ENCODE assay signal across 11 cellular contexts in genomic region chr18:24923138-24923537, GRCh38.
DNase-seq lines count a peak whose midpoint lies in the region; ATAC-seq and TF ChIP-seq lines count a peak whose summit lies in the region.
"Had no signal": no experiment of that assay in that cellular context is flagged by ENCODE, and none has a peak within 500 bp of the region (broad histone marks: within the 10 kb centered on the region; RNA-seq: fewer than 3 reads in every experiment).

No MANE protein-coding gene starts in this region.

- H4K20me1 ChIP-seq in OCI-LY7 (ENCODE audit: insufficient read depth, low read length) (no peaks in the 10 kb centered on the region), Karpas-422 (ENCODE audit: insufficient read depth, low read depth, low read length) (no peaks in the 10 kb centered on the region)

- DNase-seq in OCI-LY7 (ENCODE audit: low spot score) (peak; percentile 84), Karpas-422 (no peak), islet precursor cell (no peak), NCI-H1694 (lab: John Stamatoyannopoulos, UW) (no peak), iPS-NIHi7 (ENCODE audit: extremely low spot score) (no peak)
- DNase-seq: NCI-H1105, NCI-H774, T-cell had no signal

- no peaks in the 10 kb centered on the region for H3K36me3 ChIP-seq in OCI-LY7 (ENCODE audit: insufficient read depth, low read length)
- H3K36me3 ChIP-seq in Karpas-422 (ENCODE audit: insufficient read depth, low read length): no peaks in the 10 kb centered on the region

- no peaks in the 10 kb centered on the region for H3K9me2 ChIP-seq in OCI-LY7 (ENCODE audit: insufficient read depth, low read length)
- no peaks in the 10 kb centered on the region for H3K9me2 ChIP-seq in Karpas-422 (replicated peaks; ENCODE audit: insufficient read depth, low read length)

- ATAC-seq in GM18861 (IDR thresholded peaks at IDR 0.05; ENCODE audit: unreplicated experiment) (peak; percentile 89), GM21447 (IDR thresholded peaks at IDR 0.05; ENCODE audit: unreplicated experiment) (peak; percentile 93), HG03039 (IDR thresholded peaks at IDR 0.05; ENCODE audit: unreplicated experiment) (peak; percentile 75)
- ATAC-seq: T-cell had no signal

- CTCF ChIA-PET in OCI-LY7 (lab: Charles Lee; ENCODE audit: unreplicated experiment): no interaction called here

- H3K4me1 ChIP-seq in OCI-LY7 (ENCODE audit: insufficient read depth, low read length, poor library complexity, severe bottlenecking): peaks cover 78% of the 10 kb centered on the region
- H3K4me1 ChIP-seq in Karpas-422 (ENCODE audit: low read length): no peaks in the 10 kb centered on the region

- no peaks in the 10 kb centered on the region for H3K27me3 ChIP-seq in Karpas-422 (ENCODE audit: low read length)

- H3K9me3 ChIP-seq in OCI-LY7 (ENCODE audit: low read length): no peaks in the 10 kb centered on the region
- no peaks in the 10 kb centered on the region for H3K9me3 ChIP-seq in Karpas-422 (ENCODE audit: low read length)

- no peak for TF ChIP-seq CTCF in OCI-LY7 (conservative IDR thresholded peaks at IDR 0.05; ENCODE audit: low read length)

- H3K9ac ChIP-seq in Karpas-422 (ENCODE audit: low read length): no peak overlapping the region

- H3K27ac ChIP-seq in OCI-LY7 (ENCODE audit: low read depth, low read length, poor library complexity, severe bottlenecking): peak overlapping the region; percentile 95
- H3K27ac ChIP-seq in Karpas-422 (ENCODE audit: low read length): no peak overlapping the region

- H3K4me2 ChIP-seq in OCI-LY7 (ENCODE audit: low read length) (peak overlapping the region; percentile 82), Karpas-422 (ENCODE audit: low read depth, low read length, poor library complexity, severe bottlenecking) (no peak overlapping the region)

- intact Hi-C loops in OCI-LY7 (cut with micrococcal nuclease; ENCODE audit: unreplicated experiment): loop anchor here (5.0 to 10.0 kb wide), 3 partner anchors 199 to 1252 kb away; partner anchors contain the start of gene TTC39C

- no peaks in the 10 kb centered on the region for H3K79me2 ChIP-seq in OCI-LY7 (ENCODE audit: insufficient read depth, low read depth, low read length)
- no peaks in the 10 kb centered on the region for H3K79me2 ChIP-seq in Karpas-422 (ENCODE audit: low read length)

- POLR2A ChIA-PET in OCI-LY7 (lab: Charles Lee): interaction anchor here (1.2 kb wide), 1 partner anchor 211 kb away, joined by 3 read pairs; no protein-coding TSS in a partner anchor

- BruUV-seq in OCI-LY7 (replicated peaks; lab: Mats Ljungman, UMichigan): no TSS peak

- H3K4me3 ChIP-seq in OCI-LY7 (ENCODE audit: low read depth, low read length, poor library complexity, severe bottlenecking): peak overlapping the region; percentile 55
- no peak overlapping the region for H3K4me3 ChIP-seq in Karpas-422 (ENCODE audit: low read length)

- H2AFZ ChIP-seq in OCI-LY7 (ENCODE audit: low read length): peak overlapping the region; percentile 87; the same call in 1 of the 2 replicates
- H2AFZ ChIP-seq in Karpas-422 (ENCODE audit: low read length): no peak overlapping the region
